16 cellular contexts compared by ENCODE assay signal in genomic region chr5:10461904-10462542, GRCh38. TPM values are rescaled to one million over a fixed set of nuclear protein-coding genes. Genes with fewer than 3 reads are reported as not detected.
DNase-seq lines count a peak whose midpoint lies in the region; ATAC-seq and TF ChIP-seq lines count a peak whose summit lies in the region.
"Had no signal": no experiment of that assay in that cellular context is flagged by ENCODE, and none has a peak within 500 bp of the region (broad histone marks: within the 10 kb centered on the region; RNA-seq: fewer than 3 reads in every experiment).

No MANE protein-coding gene starts in this region.

- WGBS in right lobe of liver (ENCODE audit: insufficient coverage, low coverage, low lambda C conversion rate, missing lambda C conversion rate) = 28% methylated on average over 10 of the region's 10 CpGs

- TF ChIP-seq CTCF in AG10803 (conservative IDR thresholded peaks at IDR 0.05; ENCODE audit: low read length) (no peak), epithelial cell of esophagus (IDR thresholded peaks at IDR 0.05; ENCODE audit: insufficient read depth, low read depth, low read length, missing control alignments) (no peak), right lobe of liver (IDR thresholded peaks at IDR 0.05) (no peak)

- no peaks in the 10 kb centered on the region for H3K36me3 ChIP-seq in H7 (replicated peaks; ENCODE audit: control insufficient read depth, insufficient read depth, low read length)
- no peaks in the 10 kb centered on the region for H3K36me3 ChIP-seq in right lobe of liver

- H3K4me3 ChIP-seq in AG10803 (ENCODE audit: low read length) (no peak overlapping the region), H7 (ENCODE audit: insufficient read depth, low read depth, low read length) (no peak overlapping the region), epithelial cell of esophagus (ENCODE audit: low read length) (no peak overlapping the region), right lobe of liver (no peak overlapping the region)
- H3K4me3 ChIP-seq: SK-N-MC had no signal

- ATAC-seq in right lobe of liver (peak; percentile 58 to 71 (median 64)), HG02588 (IDR thresholded peaks at IDR 0.05; ENCODE audit: unreplicated experiment) (no peak)
- ATAC-seq in activated naive CD4-positive, alpha-beta T cell treated with anti-CD3 and anti-CD28 coated beads, Interleukin-2, amount 50 U/mL, for 72 hours = no peak
- ATAC-seq: Panc1 had no signal

- intact Hi-C loops in right lobe of liver (cut with DNase I) = no loop called here

- H3K4me1 ChIP-seq in right lobe of liver = peaks cover 0 to 36% (median 8%) of the 10 kb centered on the region in 4 donors

- no peaks in the 10 kb centered on the region for H3K27me3 ChIP-seq in H7 (ENCODE audit: control insufficient read depth, insufficient read depth, low read length)
- H3K27me3 ChIP-seq in right lobe of liver = no peaks in the 10 kb centered on the region

- DNase-seq in AG10803 (ENCODE audit: low read depth) (peak; percentile 33), H7 (peak; percentile 89), epithelial cell of esophagus (ENCODE audit: low read depth) (peak; percentile 27), right lobe of liver (peak in 2 of 3 donors; percentile 74 to 86), AG08395 (ENCODE audit: low spot score) (no peak)
- no peak for DNase-seq in activated naive CD4-positive, alpha-beta T cell treated with anti-CD3 and anti-CD28 coated beads, Interleukin-2, amount 50 U/mL, for 72 hours (ENCODE audit: low spot score in 2 of 2)
- DNase-seq in stimulated activated CD4-positive, alpha-beta T cell treated with anti-CD3 and anti-CD28 coated beads, Interleukin-12 subunit alpha, Interleukin-12 subunit beta, amount 100 ng/mL, for 4 hours = no peak
- DNase-seq: KG1, NCI-H1048, NCI-H146, NCI-H2081, NCI-H510A treated with DMSO at 0.1 percent for 48 hours, Right ventricle myocardium superior had no signal

- H3K36me3 Mint-ChIP-seq in activated naive CD4-positive, alpha-beta T cell treated with anti-CD3 and anti-CD28 coated beads, Interleukin-2, amount 50 U/mL, for 72 hours = no peaks in the 10 kb centered on the region

- H3K9me3 Mint-ChIP-seq in activated naive CD4-positive, alpha-beta T cell treated with anti-CD3 and anti-CD28 coated beads, Interleukin-2, amount 50 U/mL, for 72 hours = no peaks in the 10 kb centered on the region

- no peak overlapping the region for H3K27ac Mint-ChIP-seq in activated naive CD4-positive, alpha-beta T cell treated with anti-CD3 and anti-CD28 coated beads, Interleukin-2, amount 50 U/mL, for 72 hours

- no peaks in the 10 kb centered on the region for H3K9me3 ChIP-seq in right lobe of liver

- no peak for TF ChIP-seq POLR2A in right lobe of liver (IDR thresholded peaks at IDR 0.05)

- H3K27ac ChIP-seq in right lobe of liver = peak overlapping the region in 1 of 3 donors; percentile 62
- H3K27ac ChIP-seq: SK-N-MC had no signal

RNA-seq across cellular contexts. Expression of gene ROPN1L, which starts 20.3 kb away (rescaled TPM):
- total RNA-seq in H7 (2014; rRNA removed; shearing (Covaris generic)) = 0.26 TPM in 1 of 2 replicates, not detected in the other
- under 1 TPM in 4 of 6 experiments, not detected in 2; 0.24 to 0.83 (median 0.40) TPM for total RNA-seq in right lobe of liver
- total RNA-seq in activated naive CD4-positive, alpha-beta T cell treated with anti-CD3 and anti-CD28 coated beads, Interleukin-2, amount 50 U/mL, for 72 hours = under 1 TPM in 1 of 2 donors, not detected in 1; 0.18 TPM
- total RNA-seq: Right ventricle myocardium superior had no signal

Comparison
In these comparisons a context has a peak if more than half of its experiments do, and no peak if none do; other contexts are left out.
1. DNase-seq: peak in AG10803 (single experiment), H7 (single experiment), epithelial cell of esophagus (single experiment) and right lobe of liver (2 of 3); none in activated naive CD4-positive, alpha-beta T cell treated with anti-CD3 and anti-CD28 coated beads, Interleukin-2, amount 50 U/mL, for 72 hours (0 of 2), AG08395 (single experiment) and stimulated activated CD4-positive, alpha-beta T cell treated with anti-CD3 and anti-CD28 coated beads, Interleukin-12 subunit alpha, Interleukin-12 subunit beta, amount 100 ng/mL, for 4 hours (single experiment).
2. ATAC-seq: peak in right lobe of liver (4 of 4); none in activated naive CD4-positive, alpha-beta T cell treated with anti-CD3 and anti-CD28 coated beads, Interleukin-2, amount 50 U/mL, for 72 hours (0 of 2) and HG02588 (single experiment).